ENCODE assay signal across 17 cellular contexts in genomic region chr16:378821-379182, GRCh38. TPM values are rescaled to one million over a fixed set of nuclear protein-coding genes. Genes with fewer than 3 reads are reported as not detected.
DNase-seq lines count a peak whose midpoint lies in the region; ATAC-seq and TF ChIP-seq lines count a peak whose summit lies in the region.
"Had no signal": no experiment of that assay in that cellular context is flagged by ENCODE, and none has a peak within 500 bp of the region (broad histone marks: within the 10 kb centered on the region; RNA-seq: fewer than 3 reads in every experiment).

No MANE protein-coding gene starts in this region.

- no peaks in the 10 kb centered on the region for H3K27me3 ChIP-seq in H9 (ENCODE audit: insufficient read depth, low read length)
- H3K27me3 ChIP-seq in right lobe of liver = no peaks in the 10 kb centered on the region
- no peaks in the 10 kb centered on the region for H3K27me3 ChIP-seq in left lung
- H3K27me3 ChIP-seq: SJCRH30 had no signal

- TF ChIP-seq POLR2A in right lobe of liver (IDR thresholded peaks at IDR 0.05) = no peak

- no peak overlapping the region for H3K4me3 ChIP-seq in right lobe of liver
- no peak overlapping the region for H3K4me3 ChIP-seq in left lung
- H3K4me3 ChIP-seq: SJCRH30 had no signal

- H3K23ac ChIP-seq in H9 (ENCODE audit: insufficient read length, low read depth, low read length) = no peak overlapping the region

- H2AK5ac ChIP-seq in H9 (ENCODE audit: insufficient read length, low read length) = no peak overlapping the region

- no peaks in the 10 kb centered on the region; the same call in 1 of the 2 replicates for H3K79me2 ChIP-seq in H9 (ENCODE audit: insufficient read depth, low read length)

- no peaks in the 10 kb centered on the region for H3K79me1 ChIP-seq in H9 (ENCODE audit: insufficient read depth, low read depth, low read length, poor library complexity, severe bottlenecking)

- TF ChIP-seq CTCF in H9 (conservative IDR thresholded peaks at IDR 0.05) = no peak
- no peak for TF ChIP-seq CTCF in WTC11 (IDR thresholded peaks at IDR 0.05)
- no peak for TF ChIP-seq CTCF in right lobe of liver (IDR thresholded peaks at IDR 0.05)
- no peak for TF ChIP-seq CTCF in left lung (IDR thresholded peaks at IDR 0.05)

- H3K27me3 Mint-ChIP-seq in H9 (ENCODE audit: low read depth) (peaks cover 3% of the 10 kb centered on the region; the same call in 1 of the 2 replicates), WTC11 (ENCODE audit: low read depth) (no peaks in the 10 kb centered on the region)
- no peaks in the 10 kb centered on the region for H3K27me3 Mint-ChIP-seq in activated CD4-positive, alpha-beta T cell treated with anti-CD3 and anti-CD28 coated beads for 36 hours
- H3K27me3 Mint-ChIP-seq: activated CD4-positive, alpha-beta memory T cell treated with anti-CD3 and anti-CD28 coated beads for 36 hours had no signal

- H3K4me1 ChIP-seq in H9 (ENCODE audit: insufficient read depth, low read length) (no peaks in the 10 kb centered on the region), right lobe of liver (peaks cover 0 to 5% (median 0%) of the 10 kb centered on the region in 4 donors), left lung (peaks cover 18 to 37% of the 10 kb centered on the region in 2 donors)
- H3K4me1 ChIP-seq: SJCRH30 had no signal

- no peak overlapping the region for H3K27ac ChIP-seq in H9 (ENCODE audit: insufficient read length, low read depth, low read length)
- H3K27ac ChIP-seq in right lobe of liver = no peak overlapping the region
- no peak overlapping the region for H3K27ac ChIP-seq in left lung
- H3K27ac ChIP-seq: SJCRH30, WERI-Rb-1 had no signal

- H2AFZ ChIP-seq in H9 (ENCODE audit: low read length) = no peak overlapping the region

- no peak overlapping the region for H4K91ac ChIP-seq in H9 (ENCODE audit: insufficient read length, low read depth, low read length)

- H4K5ac ChIP-seq in H9 (ENCODE audit: insufficient read length, low read depth, low read length) = no peak overlapping the region

- no peak overlapping the region for H3K56ac ChIP-seq in H9 (ENCODE audit: insufficient read length, low read depth, low read length)

- POLR2A ChIA-PET in WTC11 (lab: Charles Lee) = interaction anchor here (0.6 to 0.9 kb wide), 2 partner anchors 8 to 23 kb away, joined by 3 read pairs; partner anchors contain the start of genes DECR2 and MRPL28
- POLR2A ChIA-PET in activated CD4-positive, alpha-beta T cell treated with anti-CD3 and anti-CD28 coated beads for 36 hours (lab: Charles Lee) = no interaction called here

- H2BK120ac ChIP-seq in H9 (ENCODE audit: low read depth, low read length, poor library complexity, severe bottlenecking) = no peak overlapping the region

- H2BK5ac ChIP-seq in H9 (ENCODE audit: insufficient read length, low read length) = no peak overlapping the region

- no CpG with 5 or more reads among the region's 14 CpGs for WGBS in H9 (ENCODE audit: extremely low coverage, insufficient read length, low lambda C conversion rate)
- WGBS in right lobe of liver (ENCODE audit: insufficient coverage, low coverage, low lambda C conversion rate, missing lambda C conversion rate) = 48% methylated on average over 2 of the region's 14 CpGs

- H2BK15ac ChIP-seq in H9 (ENCODE audit: low read depth, low read length) = no peak overlapping the region

- H3K4me2 ChIP-seq in H9 (ENCODE audit: insufficient read depth, insufficient read length, low read length) = no peak overlapping the region

- intact Hi-C loops in right lobe of liver (cut with DNase I) = no loop called here
- intact Hi-C loops in left lung (cut with DNase I) = no loop called here
- intact Hi-C loops in activated CD4-positive, alpha-beta T cell treated with anti-CD3 and anti-CD28 coated beads for 36 hours (cut with DNase I, micrococcal nuclease) = no loop called here

- H2BK20ac ChIP-seq in H9 (ENCODE audit: low read depth, low read length, poor library complexity, severe bottlenecking) = no peak overlapping the region

- no peak overlapping the region for H2BK12ac ChIP-seq in H9 (ENCODE audit: insufficient read length, low read depth, low read length)

- no peak overlapping the region for H3K14ac ChIP-seq in H9 (ENCODE audit: insufficient read depth, low read length)

- no peak overlapping the region for H3K18ac ChIP-seq in H9 (ENCODE audit: insufficient read length, low read depth, low read length)

- H3K36me3 Mint-ChIP-seq in H9 (ENCODE audit: insufficient read depth in 1 of 3, low read depth in 3 of 3) (peaks cover 0 to 29% (median 10%) of the 10 kb centered on the region in 3 experiments; a peak in 6 of 7 replicates), WTC11 (peaks cover 4% of the 10 kb centered on the region)
- H3K36me3 Mint-ChIP-seq in stimulated activated effector memory CD8-positive, alpha-beta T cell treated with anti-CD3 and anti-CD28 coated beads, Interleukin-12 subunit alpha, Interleukin-12 subunit beta, amount 100 ng/mL, for 72 hours = peaks cover 6% of the 10 kb centered on the region
- H3K36me3 Mint-ChIP-seq in activated CD4-positive, alpha-beta T cell treated with anti-CD3 and anti-CD28 coated beads for 36 hours (ENCODE audit: low read depth) = no peaks in the 10 kb centered on the region
- H3K36me3 Mint-ChIP-seq: activated CD4-positive, alpha-beta memory T cell treated with anti-CD3 and anti-CD28 coated beads for 36 hours had no signal

- ATAC-seq in WTC11 (no peak), right lobe of liver (no peak), HG02798 (IDR thresholded peaks at IDR 0.05; ENCODE audit: poor library complexity, unreplicated experiment) (no peak), left lung (no peak)
- no peak for ATAC-seq in stimulated activated effector memory CD8-positive, alpha-beta T cell treated with anti-CD3 and anti-CD28 coated beads, Interleukin-12 subunit alpha, Interleukin-12 subunit beta, amount 100 ng/mL, for 72 hours
- ATAC-seq in activated CD4-positive, alpha-beta T cell treated with anti-CD3 and anti-CD28 coated beads for 36 hours = no peak
- ATAC-seq: Panc1 had no signal

- DNase-seq in H9 = no peak
- no peak for DNase-seq in WTC11 (ENCODE audit: low spot score)
- DNase-seq in right lobe of liver = peak in 2 of 3 donors; percentile 46
- no peak for DNase-seq in stimulated activated effector memory CD8-positive, alpha-beta T cell treated with anti-CD3 and anti-CD28 coated beads, Interleukin-12 subunit alpha, Interleukin-12 subunit beta, amount 100 ng/mL, for 72 hours (ENCODE audit: low spot score in 2 of 2)
- DNase-seq in left lung = no peak
- DNase-seq in activated CD4-positive, alpha-beta T cell treated with anti-CD3 and anti-CD28 coated beads for 36 hours = no peak
- DNase-seq: activated CD4-positive, alpha-beta memory T cell treated with anti-CD3 and anti-CD28 coated beads for 36 hours; activated gamma-delta T cell treated with Interleukin-2 at 50 U/mL for 16 hours; activated T-cell treated with anti-CD3 and anti-CD28 coated beads for 4 hours; amniotic stem cell; glutamatergic neuron; NK-92 treated with Interleukin-12 subunit alpha and Interleukin-12 subunit beta, amount 100 ng/mL, for 24 hours; SJCRH30; stimulated activated naive CD4-positive, alpha-beta T cell treated with Interleukin-2 at 50 U/mL for 16 hours; WERI-Rb-1 had no signal

- H3K9me3 ChIP-seq in H9 (ENCODE audit: control insufficient read depth, low read depth, low read length) (no peaks in the 10 kb centered on the region), right lobe of liver (no peaks in the 10 kb centered on the region), left lung (no peaks in the 10 kb centered on the region)
- H3K9me3 ChIP-seq: SJCRH30 had no signal

- H3K4me1 Mint-ChIP-seq in H9 (peaks cover 14 to 35% of the 10 kb centered on the region in 2 experiments), WTC11 (peaks cover 22% of the 10 kb centered on the region)
- H3K4me1 Mint-ChIP-seq in stimulated activated effector memory CD8-positive, alpha-beta T cell treated with anti-CD3 and anti-CD28 coated beads, Interleukin-12 subunit alpha, Interleukin-12 subunit beta, amount 100 ng/mL, for 72 hours = peaks cover 18% of the 10 kb centered on the region
- peaks cover 24% of the 10 kb centered on the region for H3K4me1 Mint-ChIP-seq in activated CD4-positive, alpha-beta T cell treated with anti-CD3 and anti-CD28 coated beads for 36 hours

- H3T11ph ChIP-seq in H9 (ENCODE audit: low read length) = no peak overlapping the region

- no peaks in the 10 kb centered on the region for H3K9me3 Mint-ChIP-seq in H9
- H3K9me3 Mint-ChIP-seq in WTC11 = no peaks in the 10 kb centered on the region
- no peaks in the 10 kb centered on the region for H3K9me3 Mint-ChIP-seq in stimulated activated effector memory CD8-positive, alpha-beta T cell treated with anti-CD3 and anti-CD28 coated beads, Interleukin-12 subunit alpha, Interleukin-12 subunit beta, amount 100 ng/mL, for 72 hours
- H3K9me3 Mint-ChIP-seq in activated CD4-positive, alpha-beta T cell treated with anti-CD3 and anti-CD28 coated beads for 36 hours (ENCODE audit: low read depth) = no peaks in the 10 kb centered on the region
- H3K9me3 Mint-ChIP-seq: activated CD4-positive, alpha-beta memory T cell treated with anti-CD3 and anti-CD28 coated beads for 36 hours had no signal

- H3K36me3 ChIP-seq in right lobe of liver (peaks cover 0 to 6% (median 0%) of the 10 kb centered on the region in 4 donors), left lung (peaks cover 0 to 40% of the 10 kb centered on the region in 2 donors)

- H3K4ac ChIP-seq in H9 (ENCODE audit: low read depth, low read length) = no peak overlapping the region

- peaks cover 9% of the 10 kb centered on the region for H3K23me2 ChIP-seq in H9 (ENCODE audit: insufficient read length, low read depth, low read length, poor library complexity, severe bottlenecking)

- H4K20me1 ChIP-seq in H9 (ENCODE audit: control insufficient read depth, insufficient read depth, insufficient read length) = no peaks in the 10 kb centered on the region

- H3K4me3 Mint-ChIP-seq in H9 = peak overlapping the region; percentile 44 to 81; a peak in 3 of 5 replicates
- H3K4me3 Mint-ChIP-seq in WTC11 = peak overlapping the region; percentile 79
- no peak overlapping the region for H3K4me3 Mint-ChIP-seq in stimulated activated effector memory CD8-positive, alpha-beta T cell treated with anti-CD3 and anti-CD28 coated beads, Interleukin-12 subunit alpha, Interleukin-12 subunit beta, amount 100 ng/mL, for 72 hours
- H3K4me3 Mint-ChIP-seq in activated CD4-positive, alpha-beta T cell treated with anti-CD3 and anti-CD28 coated beads for 36 hours = no peak overlapping the region
- H3K4me3 Mint-ChIP-seq: activated CD4-positive, alpha-beta memory T cell treated with anti-CD3 and anti-CD28 coated beads for 36 hours had no signal

- CTCF ChIA-PET in WTC11 (lab: Charles Lee) = interaction anchor here (0.6 to 2.6 kb wide), 9 partner anchors 15 to 313 kb away, joined by 3 to 15 read pairs (median 4); partner anchors contain the start of gene AXIN1
- CTCF ChIA-PET in activated CD4-positive, alpha-beta T cell treated with anti-CD3 and anti-CD28 coated beads for 36 hours (lab: Charles Lee) = interaction anchor here (1.2 kb wide), 1 partner anchor 8 kb away, joined by 3 read pairs; the partner anchor contains the start of gene MRPL28

- H3K9ac ChIP-seq in H9 (ENCODE audit: extremely low read depth, insufficient read length, low read length) = no peak overlapping the region

- H3K27ac Mint-ChIP-seq in H9 (peak overlapping the region in 1 of 3 experiments; percentile 48; a peak in 1 of 7 replicates), WTC11 (no peak overlapping the region)
- H3K27ac Mint-ChIP-seq in stimulated activated effector memory CD8-positive, alpha-beta T cell treated with anti-CD3 and anti-CD28 coated beads, Interleukin-12 subunit alpha, Interleukin-12 subunit beta, amount 100 ng/mL, for 72 hours = peak overlapping the region; percentile 32
- H3K27ac Mint-ChIP-seq in activated CD4-positive, alpha-beta T cell treated with anti-CD3 and anti-CD28 coated beads for 36 hours = no peak overlapping the region
- H3K27ac Mint-ChIP-seq: activated CD4-positive, alpha-beta memory T cell treated with anti-CD3 and anti-CD28 coated beads for 36 hours had no signal

- H4K8ac ChIP-seq in H9 (replicated peaks; ENCODE audit: insufficient read length, low read depth, low read length) = no peak overlapping the region

RNA-seq across cellular contexts. Expression of gene PGAP6, which starts 3.0 kb away (rescaled TPM):
- 111 and 114 TPM in 2 replicates for total RNA-seq in H9 (2021)
- 104 to 108 TPM (median 107 TPM) in 3 replicates for total RNA-seq in WTC11 (2021)
- 10 to 100 TPM; 24.3 to 44.6 (median 28.0) TPM for total RNA-seq in right lobe of liver
- 10 to 100 TPM; 76.3 to 88.4 TPM for total RNA-seq in left lung
- total RNA-seq in activated CD4-positive, alpha-beta T cell treated with anti-CD3 and anti-CD28 coated beads for 36 hours = 10 to 100 TPM; 22.9 to 40.8 TPM

RNA-seq across cellular contexts. Expression of gene MRPL28, which starts 8.5 kb away (rescaled TPM):
- total RNA-seq in H9 (2021) (154 TPM in 2 replicates), WTC11 (2021) (119 to 144 TPM (median 140 TPM) in 3 replicates), right lobe of liver (10 to 100 TPM; 29.9 to 64.7 (median 32.6) TPM), left lung (10 to 100 TPM; 45.4 to 48.1 TPM)
- 10 to 100 TPM; 90.2 to 94.4 TPM for total RNA-seq in activated CD4-positive, alpha-beta T cell treated with anti-CD3 and anti-CD28 coated beads for 36 hours

RNA-seq across cellular contexts. Expression of gene NME4, which starts 18.2 kb away (rescaled TPM):
- total RNA-seq in H9 (2021) (319 and 320 TPM in 2 replicates), WTC11 (2021) (467 to 550 TPM (median 535 TPM) in 3 replicates), right lobe of liver (10 to 100 TPM; 50.3 to 83.6 (median 61.0) TPM), left lung (10 to 100 TPM; 72.3 to 78.1 TPM)
- 10 to 100 TPM; 55.9 to 72.1 TPM for total RNA-seq in activated CD4-positive, alpha-beta T cell treated with anti-CD3 and anti-CD28 coated beads for 36 hours

RNA-seq across cellular contexts. Expression of gene DECR2, which starts 22.9 kb away (rescaled TPM):
- total RNA-seq in H9 (2021) (38.8 and 39.3 TPM in 2 replicates), WTC11 (2021) (37.8 to 43.6 TPM (median 40.7 TPM) in 3 replicates), right lobe of liver (100 to 1,000 TPM in 3 of 6 experiments, 10 to 100 TPM in 3; 73.6 to 169 (median 97.0) TPM), left lung (10 to 100 TPM; 14.4 to 17.1 TPM)
- 10 to 100 TPM; 11.5 to 13.0 TPM for total RNA-seq in activated CD4-positive, alpha-beta T cell treated with anti-CD3 and anti-CD28 coated beads for 36 hours

RNA-seq across cellular contexts. Expression of gene AXIN1, which starts 26.3 kb away (rescaled TPM):
- total RNA-seq in H9 (2021) (50.9 and 52.5 TPM in 2 replicates), WTC11 (2021) (48.0 to 50.3 TPM (median 48.9 TPM) in 3 replicates), right lobe of liver (10 to 100 TPM in 3 of 6 experiments, 1 to 10 TPM in 3; 5.5 to 17.4 (median 9.4) TPM), left lung (10 to 100 TPM; 21.7 to 22.7 TPM)
- total RNA-seq in activated CD4-positive, alpha-beta T cell treated with anti-CD3 and anti-CD28 coated beads for 36 hours = 10 to 100 TPM; 20.0 to 23.8 TPM

Comparison
In these comparisons a context has a peak if more than half of its experiments do, and no peak if none do; other contexts are left out.
1. DNase-seq: peak in right lobe of liver (2 of 3); none in H9 (single experiment), WTC11 (single experiment), stimulated activated effector memory CD8-positive, alpha-beta T cell treated with anti-CD3 and anti-CD28 coated beads, Interleukin-12 subunit alpha, Interleukin-12 subunit beta, amount 100 ng/mL, for 72 hours (0 of 2), left lung (0 of 2) and activated CD4-positive, alpha-beta T cell treated with anti-CD3 and anti-CD28 coated beads for 36 hours (single experiment).
2. H3K4me3 Mint-ChIP-seq: peak in H9 (2 of 2) and WTC11 (single experiment); none in stimulated activated effector memory CD8-positive, alpha-beta T cell treated with anti-CD3 and anti-CD28 coated beads, Interleukin-12 subunit alpha, Interleukin-12 subunit beta, amount 100 ng/mL, for 72 hours (single experiment) and activated CD4-positive, alpha-beta T cell treated with anti-CD3 and anti-CD28 coated beads for 36 hours (single experiment).